In the genomic region with DNA sequence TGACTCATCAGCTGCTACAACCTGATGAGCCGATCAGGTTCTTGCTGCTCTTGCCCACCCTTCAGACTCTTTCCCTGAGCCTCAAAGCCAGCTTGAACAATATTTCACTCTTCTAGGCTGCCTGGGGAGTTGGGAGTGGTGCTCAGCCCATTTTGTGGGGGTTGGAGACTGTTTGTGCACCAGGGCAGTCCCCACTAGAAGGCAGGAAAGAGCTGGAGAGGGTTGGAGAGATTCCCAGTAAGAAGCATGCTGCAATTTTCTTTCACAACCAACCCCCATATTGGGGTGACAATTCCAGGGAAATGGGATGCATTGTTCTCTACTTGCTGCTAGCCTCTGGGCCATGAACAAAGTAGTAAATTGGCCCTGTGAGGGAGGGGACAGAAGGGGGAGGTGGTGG, we compare ENCODE assay signal across 28 cellular contexts. TPM values are rescaled to one million over a fixed set of nuclear protein-coding genes. Genes with fewer than 3 reads are reported as not detected.
A peak's percentile ranks its signal among the peaks of the same experiment; 100 is the strongest.
DNase-seq lines count a peak whose midpoint lies in the region; ATAC-seq, FAIRE-seq and TF ChIP-seq lines count a peak whose summit lies in the region.
"Had no signal": no experiment of that assay in that cellular context is flagged by ENCODE, and none has a peak within 500 bp of the region (broad histone marks: within the 10 kb centered on the region; RNA-seq: fewer than 3 reads in every experiment).

No MANE protein-coding gene starts in this region.

- H2AFZ ChIP-seq in neural progenitor cell (replicated peaks), result no peak overlapping the region
- H2AFZ ChIP-seq: PC-9 had no signal

- POLR2A ChIA-PET in MCF 10A (lab: Yijun Ruan, JAX), result no interaction called here

- H3K9me3 Mint-ChIP-seq in MCF 10A (ENCODE audit: unreplicated experiment) (no peaks in the 10 kb centered on the region), neural progenitor cell (peaks cover 6% of the 10 kb centered on the region)
- H3K9me3 Mint-ChIP-seq: activated T-cell treated with anti-CD3 and anti-CD28 coated beads, Interleukin-2, amount 50 U/mL, for 4 hours; memory B cell had no signal

- intact Hi-C loops in MCF 10A (cut with micrococcal nuclease), result no loop called here
- intact Hi-C loops in breast epithelium (cut with DNase I; ENCODE audit: low total_unique reads), result no loop called here
- intact Hi-C loops in sciatic nerve (cut with DNase I), result no loop called here

- H3F3A ChIP-seq in neural progenitor cell (ENCODE audit: low read depth), result peaks cover 11% of the 10 kb centered on the region

- H3K4me3 Mint-ChIP-seq in MCF 10A (ENCODE audit: unreplicated experiment), result no peak overlapping the region
- no peak overlapping the region for H3K4me3 Mint-ChIP-seq in neural progenitor cell
- H3K4me3 Mint-ChIP-seq: activated T-cell treated with anti-CD3 and anti-CD28 coated beads, Interleukin-2, amount 50 U/mL, for 4 hours; B cell; memory B cell had no signal

- TF ChIP-seq POLR2A in breast epithelium (IDR thresholded peaks at IDR 0.05), result no peak

- H3K27ac ChIP-seq in breast epithelium (no peak overlapping the region), neural progenitor cell (no peak overlapping the region)
- H3K27ac ChIP-seq: 22Rv1, heart left ventricle, neutrophil, PC-9, prostate gland, thoracic aorta, vagina had no signal

- DNase-seq in MCF 10A (ENCODE audit: unreplicated experiment) (peak; percentile 30), breast epithelium (ENCODE audit: low spot score in 2 of 2) (no peak), M059J (ENCODE audit: low read depth) (peak; percentile 38), fibroblast of the aortic adventitia (ENCODE audit: low read depth) (peak; percentile 50), sciatic nerve (ENCODE audit: low spot score) (no peak), neural progenitor cell (ENCODE audit: low spot score) (no peak), GM19239 (ENCODE audit: insufficient read length, low spot score) (no peak)
- DNase-seq: activated CD4-positive, alpha-beta T cell treated with anti-CD3 and anti-CD28 coated beads, Interleukin-2, amount 50 U/mL, for 1 hour; activated gamma-delta T cell treated with Interleukin-2 at 50 U/mL for 16 hours; activated T-cell treated with anti-CD3 and anti-CD28 coated beads, Interleukin-2, amount 50 U/mL, for 4 hours; DMS53; heart left ventricle; NCI-H1105; NCI-H187 treated with DMSO at 0.1 percent for 48 hours; NCI-H526 treated with DMSO at 0.1 percent for 48 hours; PC-9; SHP77 treated with DMSO at 0.1 percent for 48 hours; stimulated activated naive CD4-positive, alpha-beta T cell; T1000 had no signal

- no peak for TF ChIP-seq CTCF in MCF 10A (IDR thresholded peaks at IDR 0.05; ENCODE audit: unreplicated experiment)
- no peak for TF ChIP-seq CTCF in breast epithelium (IDR thresholded peaks at IDR 0.05)
- TF ChIP-seq CTCF in fibroblast of the aortic adventitia (IDR thresholded peaks at IDR 0.05; ENCODE audit: insufficient read depth, low read length), result peak; percentile 37
- no peak for TF ChIP-seq CTCF in neural progenitor cell (IDR thresholded peaks at IDR 0.05)

- no TSS peak for BruUV-seq in MCF 10A (replicated peaks; lab: Mats Ljungman, UMichigan)

- peaks cover 0 to 6% of the 10 kb centered on the region in 2 donors for H3K9me3 ChIP-seq in breast epithelium
- H3K9me3 ChIP-seq in neural progenitor cell (ENCODE audit: low read depth), result peaks cover 6% of the 10 kb centered on the region
- H3K9me3 ChIP-seq: heart left ventricle, neutrophil, prostate gland, thoracic aorta, vagina had no signal

- no peak overlapping the region for H3K4me2 ChIP-seq in neural progenitor cell
- H3K4me2 ChIP-seq: PC-9 had no signal

- CTCF ChIA-PET in MCF 10A (lab: Yijun Ruan, JAX), result interaction anchor here (0.5 to 0.6 kb wide), 3 partner anchors 85 to 1837 kb away, joined by 3 to 4 read pairs (median 3); no protein-coding TSS in a partner anchor

- no peak for FAIRE-seq in GM19239 (lab: Jason Lieb, UNC)
- FAIRE-seq: G401.6 had no signal

- peaks cover 0 to 22% of the 10 kb centered on the region in 2 donors for H3K27me3 ChIP-seq in breast epithelium
- H3K27me3 ChIP-seq in neural progenitor cell, result no peaks in the 10 kb centered on the region
- H3K27me3 ChIP-seq: neutrophil, vagina had no signal

- no peak overlapping the region for H3K9ac ChIP-seq in neural progenitor cell

- H3K4me1 ChIP-seq in breast epithelium (no peaks in the 10 kb centered on the region), neural progenitor cell (no peaks in the 10 kb centered on the region)
- H3K4me1 ChIP-seq: prostate gland, vagina had no signal

- H3K4me1 Mint-ChIP-seq in MCF 10A (ENCODE audit: insufficient read depth, unreplicated experiment), result peaks cover 6% of the 10 kb centered on the region
- peaks cover 10% of the 10 kb centered on the region for H3K4me1 Mint-ChIP-seq in neural progenitor cell
- H3K4me1 Mint-ChIP-seq: B cell, memory B cell had no signal

- H3K36me3 Mint-ChIP-seq in MCF 10A (ENCODE audit: insufficient read depth, unreplicated experiment) (no peaks in the 10 kb centered on the region), neural progenitor cell (peaks cover 15% of the 10 kb centered on the region)
- H3K36me3 Mint-ChIP-seq: memory B cell had no signal

- ATAC-seq in sciatic nerve, result peak; percentile 15
- ATAC-seq in GM18907 (IDR thresholded peaks at IDR 0.05; ENCODE audit: unreplicated experiment), result no peak
- ATAC-seq: activated T-cell treated with anti-CD3 and anti-CD28 coated beads, Interleukin-2, amount 50 U/mL, for 4 hours; heart left ventricle had no signal

- H3K27me3 Mint-ChIP-seq in MCF 10A (ENCODE audit: insufficient read depth, unreplicated experiment), result peaks cover 46% of the 10 kb centered on the region
- H3K27me3 Mint-ChIP-seq in neural progenitor cell (ENCODE audit: insufficient read depth, low read depth), result peaks cover 3% of the 10 kb centered on the region
- H3K27me3 Mint-ChIP-seq: B cell had no signal

- H3K36me3 ChIP-seq in breast epithelium (no peaks in the 10 kb centered on the region), neural progenitor cell (no peaks in the 10 kb centered on the region)
- H3K36me3 ChIP-seq: heart left ventricle, neutrophil, prostate gland, thoracic aorta, vagina had no signal

- H4K20me1 ChIP-seq in neural progenitor cell (ENCODE audit: low read depth), result no peaks in the 10 kb centered on the region

- H3K27ac Mint-ChIP-seq in MCF 10A (ENCODE audit: low read depth, unreplicated experiment) (no peak overlapping the region), neural progenitor cell (no peak overlapping the region)
- H3K27ac Mint-ChIP-seq: B cell, memory B cell had no signal

- H3K79me2 ChIP-seq in neural progenitor cell (ENCODE audit: low read depth), result no peaks in the 10 kb centered on the region

- H3K4me3 ChIP-seq in breast epithelium (no peak overlapping the region), fibroblast of the aortic adventitia (ENCODE audit: low read depth, low read length) (no peak overlapping the region), neural progenitor cell (no peak overlapping the region)
- H3K4me3 ChIP-seq: heart left ventricle, PC-9, prostate gland, thoracic aorta, vagina had no signal

RNA-seq across cellular contexts. Expression of a gene that starts 44.1 kb away (rescaled TPM):
- total RNA-seq in MCF 10A (2022) (11.9 and 13.7 TPM in 2 replicates), breast epithelium (10 to 100 TPM in 1 of 3 donors, 1 to 10 TPM in 2; 4.8 to 10.8 (median 6.6) TPM), fibroblast of the aortic adventitia (ENCODE audit: low replicate concordance) (5.9 and 28.5 TPM in 2 replicates), sciatic nerve (18.2 TPM), neural progenitor cell (ENCODE audit: low replicate concordance) (12.6 and 20.6 TPM in 2 replicates)
- total RNA-seq in M059J (2014; rRNA removed; shearing (Covaris generic)), result 56.5 and 78.7 TPM in 2 replicates
- total RNA-seq: B cell, PC-9 had no signal

Comparison
In these comparisons a context has a peak if more than half of its experiments do, and no peak if none do; other contexts are left out.
1. DNase-seq: peak in MCF 10A (single experiment), M059J (single experiment) and fibroblast of the aortic adventitia (single experiment); none in breast epithelium (0 of 2), sciatic nerve (single experiment), neural progenitor cell (single experiment) and GM19239 (single experiment).